Comparison of ENCODE assay signal across 29 cellular contexts in the genomic region with DNA sequence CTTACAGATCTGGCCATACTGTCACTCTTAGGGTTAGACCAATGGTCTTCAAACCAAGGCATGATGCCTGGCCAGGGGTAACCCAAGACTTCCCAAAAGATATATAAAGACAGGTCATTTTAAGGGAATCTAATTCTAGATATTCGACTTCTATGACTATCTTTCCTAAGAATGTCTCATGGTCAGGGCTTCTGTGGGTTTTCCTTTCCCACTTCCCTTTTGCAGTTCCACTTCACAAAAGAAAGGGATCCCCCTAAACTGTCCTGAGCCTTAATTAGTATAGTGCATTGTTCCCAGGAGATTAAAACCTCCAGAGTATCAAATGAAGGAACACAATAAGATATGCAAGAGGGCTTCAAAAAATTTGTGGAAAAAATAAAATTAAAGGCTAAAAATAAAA.
"Had no signal": no experiment of that assay in that cellular context is flagged by ENCODE, and none has a peak within 500 bp of the region (broad histone marks: within the 10 kb centered on the region; RNA-seq: fewer than 3 reads in every experiment).

No MANE protein-coding gene starts in this region.

- H3K27me3 ChIP-seq: cardiac muscle cell, dorsolateral prefrontal cortex, gastrocnemius medialis, hepatocyte, suprapubic skin, tibial artery had no signal

- H3K27ac ChIP-seq: cardiac muscle cell, coronary artery, dorsolateral prefrontal cortex, gastrocnemius medialis, hepatocyte, neutrophil, suprapubic skin, tibial artery had no signal

- DNase-seq: activated B cell treated with CpG ODN at 0.5 μM for 24 hours; activated CD4-positive, alpha-beta T cell treated with anti-CD3 and anti-CD28 coated beads for 36 hours; activated CD8-positive, alpha-beta memory T cell treated with anti-CD3 and anti-CD28 coated beads, Interleukin-2, amount 10 ng/mL, durations not matched to agents 7 days and 5 days; activated CD8-positive, alpha-beta T cell treated with anti-CD3 and anti-CD28 coated beads, Interleukin-2, amount 10 ng/mL, durations not matched to agents 7 days and 5 days; activated naive CD8-positive, alpha-beta T cell treated with anti-CD3 and anti-CD28 coated beads, Interleukin-2, amount 50 U/mL, for 24 hours; activated T-cell treated with anti-CD3 and anti-CD28 coated beads, Interleukin-2, amount 50 U/mL, for 48 hours; dorsolateral prefrontal cortex; effector memory CD4-positive, alpha-beta T cell; gastrocnemius medialis; glutamatergic neuron; kidney; left colon; mammary epithelial cell; naive B cell; nephron progenitor cell; retina; small intestine; stimulated activated CD4-positive, alpha-beta T cell treated with anti-CD3 and anti-CD28 coated beads, Interleukin-4, amount 100 ng/mL, for 4 hours; stimulated activated CD8-positive, alpha-beta memory T cell treated with anti-CD3 and anti-CD28 coated beads, Interleukin-4, amount 100 ng/mL, for 48 hours; T-helper 17 cell; T1000; tibial artery had no signal

- ATAC-seq: activated CD4-positive, alpha-beta T cell treated with anti-CD3 and anti-CD28 coated beads for 36 hours; activated CD8-positive, alpha-beta memory T cell treated with anti-CD3 and anti-CD28 coated beads, Interleukin-2, amount 10 ng/mL, durations not matched to agents 7 days and 5 days; activated CD8-positive, alpha-beta T cell treated with anti-CD3 and anti-CD28 coated beads, Interleukin-2, amount 10 ng/mL, durations not matched to agents 7 days and 5 days; activated naive CD8-positive, alpha-beta T cell treated with anti-CD3 and anti-CD28 coated beads, Interleukin-2, amount 50 U/mL, for 24 hours; gastrocnemius medialis; left colon; sciatic nerve; stimulated activated memory B cell treated with anti-CD40 and anti-IgM and Interleukin-4, amounts not matched to agents 10 μg/mL and 1 μg/mL and 100 μg/mL, for 72 hours; T-helper 17 cell had no signal

- H3K4me1 ChIP-seq: suprapubic skin had no signal

- H3K9me3 ChIP-seq: gastrocnemius medialis, neutrophil, suprapubic skin, tibial artery had no signal

- H3K4me3 ChIP-seq: cardiac muscle cell, coronary artery, dorsolateral prefrontal cortex, gastrocnemius medialis, hepatocyte, suprapubic skin, tibial artery had no signal

- H3K36me3 ChIP-seq: cardiac muscle cell, gastrocnemius medialis, neutrophil, suprapubic skin, tibial artery had no signal

- H3K4me2 ChIP-seq: hepatocyte had no signal
